18 cellular contexts compared by ENCODE assay signal in the genomic region with DNA sequence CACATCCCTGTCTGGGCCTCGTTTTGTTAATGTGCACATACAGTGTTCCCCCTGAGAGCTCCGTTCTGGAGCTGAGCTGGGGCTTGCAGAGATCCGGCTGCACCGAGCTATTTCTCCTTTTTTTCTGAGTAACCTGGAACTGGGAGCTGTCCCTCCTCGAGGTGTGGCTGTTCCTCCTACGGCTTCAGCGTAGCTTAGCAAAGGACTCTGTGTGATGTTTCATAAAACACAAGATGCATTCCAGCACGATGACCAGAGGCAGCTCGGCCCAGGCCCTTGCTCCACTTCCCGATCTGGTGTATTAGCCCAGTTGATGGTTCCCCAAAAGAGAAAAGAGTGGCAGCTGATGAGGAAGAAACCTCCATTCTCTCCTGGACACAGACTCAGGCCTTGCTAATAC.
A peak's percentile ranks its signal among the peaks of the same experiment; 100 is the strongest.
DNase-seq lines count a peak whose midpoint lies in the region; ATAC-seq and TF ChIP-seq lines count a peak whose summit lies in the region.
"Had no signal": no experiment of that assay in that cellular context is flagged by ENCODE, and none has a peak within 500 bp of the region (broad histone marks: within the 10 kb centered on the region; RNA-seq: fewer than 3 reads in every experiment).

No MANE protein-coding gene starts in this region.

- no peak overlapping the region for H2BK12ac ChIP-seq in H9 (ENCODE audit: insufficient read length, low read depth, low read length)

- ATAC-seq in naive thymus-derived CD4-positive, alpha-beta T cell, result peak; percentile 43

- BruUV-seq in A673 (replicated peaks; lab: Mats Ljungman, UMichigan), result no TSS peak

- H3K36me3 ChIP-seq in BLaER1 treated with 17β-estradiol and CSF1 and Interleukin-3, amounts not matched to agents 10 nM and 100 nM, result peaks cover 0 to 49% (median 18%) of the 10 kb centered on the region in 11 experiments; a peak in 12 of 22 replicates
- H3K36me3 ChIP-seq in naive thymus-derived CD4-positive, alpha-beta T cell (ENCODE audit: control insufficient read depth in 2 of 3, insufficient read depth in 3 of 3, low read length in 3 of 3), result peaks cover 0 to 31% (median 0%) of the 10 kb centered on the region in 3 experiments
- H3K36me3 ChIP-seq in endodermal cell (ENCODE audit: control insufficient read depth, insufficient read depth, low read length), result no peaks in the 10 kb centered on the region
- no peaks in the 10 kb centered on the region for H3K36me3 ChIP-seq in A673 (ENCODE audit: insufficient read depth, low read length, poor library complexity, severe bottlenecking)
- H3K36me3 ChIP-seq: MG63 had no signal

- CTCF ChIA-PET in naive thymus-derived CD4-positive, alpha-beta T cell (lab: Charles Lee), result no interaction called here
- CTCF ChIA-PET in A673 (lab: Charles Lee), result no interaction called here

- no peaks in the 10 kb centered on the region; the same call in 1 of the 2 replicates for H3K27me3 Mint-ChIP-seq in H9 (ENCODE audit: low read depth)
- H3K27me3 Mint-ChIP-seq in naive thymus-derived CD4-positive, alpha-beta T cell, result no peaks in the 10 kb centered on the region
- H3K27me3 Mint-ChIP-seq in endodermal cell (ENCODE audit: insufficient read depth), result no peaks in the 10 kb centered on the region

- no peak overlapping the region for H2AFZ ChIP-seq in H9 (ENCODE audit: low read length)

- H3K9ac ChIP-seq in BLaER1 treated with 17β-estradiol and CSF1 and Interleukin-3, amounts not matched to agents 10 nM and 100 nM, result peak overlapping the region in 2 of 11 experiments; percentile 28 to 60; a peak in 1 of 22 replicates
- H3K9ac ChIP-seq in H9 (ENCODE audit: extremely low read depth, insufficient read length, low read length), result no peak overlapping the region
- H3K9ac ChIP-seq in endodermal cell (ENCODE audit: extremely low read depth, low read length, poor library complexity, severe bottlenecking), result no peak overlapping the region

- H3K27ac Mint-ChIP-seq in H9 (peak overlapping the region in 2 of 3 experiments; percentile 62 to 93; a peak in 3 of 7 replicates), endodermal cell (no peak overlapping the region)
- peak overlapping the region in 1 of 9 donors; percentile 32 for H3K27ac Mint-ChIP-seq in naive thymus-derived CD4-positive, alpha-beta T cell
- H3K27ac Mint-ChIP-seq: HFFc6 had no signal

- H3K4me3 ChIP-seq in BLaER1 treated with 17β-estradiol and CSF1 and Interleukin-3, amounts not matched to agents 10 nM and 100 nM, result no peak overlapping the region
- H3K4me3 ChIP-seq in naive thymus-derived CD4-positive, alpha-beta T cell (ENCODE audit: low read length), result no peak overlapping the region
- no peak overlapping the region for H3K4me3 ChIP-seq in endodermal cell (ENCODE audit: low read length)
- H3K4me3 ChIP-seq in A673 (ENCODE audit: low read depth, low read length, poor library complexity, severe bottlenecking), result no peak overlapping the region
- H3K4me3 ChIP-seq: MG63, Peyer's patch had no signal

- H2BK120ac ChIP-seq in H9 (ENCODE audit: low read depth, low read length, poor library complexity, severe bottlenecking), result no peak overlapping the region

- H3K4ac ChIP-seq in H9 (ENCODE audit: low read depth, low read length), result no peak overlapping the region

- H4K8ac ChIP-seq in H9 (replicated peaks; ENCODE audit: insufficient read length, low read depth, low read length), result no peak overlapping the region

- H2AK5ac ChIP-seq in H9 (ENCODE audit: insufficient read length, low read length), result no peak overlapping the region

- no peak overlapping the region for H2BK5ac ChIP-seq in H9 (ENCODE audit: insufficient read length, low read length)

- H2BK20ac ChIP-seq in H9 (ENCODE audit: low read depth, low read length, poor library complexity, severe bottlenecking), result no peak overlapping the region

- H3K27ac ChIP-seq in BLaER1 treated with 17β-estradiol and CSF1 and Interleukin-3, amounts not matched to agents 10 nM and 100 nM, result peak overlapping the region in 3 of 11 experiments; percentile 13 to 57 (median 45); a peak in 1 of 22 replicates
- H3K27ac ChIP-seq in H9 (ENCODE audit: insufficient read length, low read depth, low read length) (no peak overlapping the region), caudate nucleus (ENCODE audit: low read depth, low read length) (peak overlapping the region; percentile 93), endodermal cell (ENCODE audit: low read depth, low read length) (no peak overlapping the region), A673 (ENCODE audit: low read depth, low read length, poor library complexity, severe bottlenecking) (no peak overlapping the region)
- H3K27ac ChIP-seq in naive thymus-derived CD4-positive, alpha-beta T cell (ENCODE audit: low read depth, low read length), result no peak overlapping the region
- H3K27ac ChIP-seq: Peyer's patch had no signal

- no peak overlapping the region for H3K18ac ChIP-seq in H9 (ENCODE audit: insufficient read length, low read depth, low read length)

- H4K20me1 ChIP-seq in BLaER1 treated with 17β-estradiol and CSF1 and Interleukin-3, amounts not matched to agents 10 nM and 100 nM, result peaks cover 1 to 96% (median 35%) of the 10 kb centered on the region in 11 experiments; a peak in 19 of 22 replicates
- H4K20me1 ChIP-seq in H9 (ENCODE audit: control insufficient read depth, insufficient read depth, insufficient read length), result no peaks in the 10 kb centered on the region

- H3K4me1 Mint-ChIP-seq in H9 (peaks cover 0 to 3% of the 10 kb centered on the region in 2 experiments; a peak in 1 of 4 replicates), endodermal cell (peaks cover 8% of the 10 kb centered on the region)
- H3K4me1 Mint-ChIP-seq in naive thymus-derived CD4-positive, alpha-beta T cell, result peaks cover 5 to 21% (median 15%) of the 10 kb centered on the region in 7 donors

- H2BK15ac ChIP-seq in H9 (ENCODE audit: low read depth, low read length), result no peak overlapping the region

- no peaks in the 10 kb centered on the region for H3K9me3 Mint-ChIP-seq in H9
- H3K9me3 Mint-ChIP-seq in naive thymus-derived CD4-positive, alpha-beta T cell, result no peaks in the 10 kb centered on the region
- H3K9me3 Mint-ChIP-seq in endodermal cell, result no peaks in the 10 kb centered on the region
- H3K9me3 Mint-ChIP-seq: HFFc6 had no signal

- no peak overlapping the region for H3K14ac ChIP-seq in H9 (ENCODE audit: insufficient read depth, low read length)

- H3K56ac ChIP-seq in H9 (ENCODE audit: insufficient read length, low read depth, low read length), result no peak overlapping the region

- H3K9me3 ChIP-seq in BLaER1 treated with 17β-estradiol and CSF1 and Interleukin-3, amounts not matched to agents 10 nM and 100 nM (replicated peaks in 1 of 11), result no peaks in the 10 kb centered on the region
- H3K9me3 ChIP-seq in H9 (ENCODE audit: control insufficient read depth, low read depth, low read length), result no peaks in the 10 kb centered on the region
- H3K9me3 ChIP-seq in naive thymus-derived CD4-positive, alpha-beta T cell (ENCODE audit: control insufficient read depth in 2 of 3, low read length in 3 of 3), result no peaks in the 10 kb centered on the region
- H3K9me3 ChIP-seq in endodermal cell (ENCODE audit: control insufficient read depth, low read length), result no peaks in the 10 kb centered on the region
- H3K9me3 ChIP-seq in A673 (ENCODE audit: low read depth, low read length, poor library complexity, severe bottlenecking), result no peaks in the 10 kb centered on the region
- H3K9me3 ChIP-seq: MG63, Peyer's patch had no signal

- DNase-seq in H9, result no peak
- no peak for DNase-seq in caudate nucleus (lab: John Stamatoyannopoulos, UW)
- no peak for DNase-seq in naive thymus-derived CD4-positive, alpha-beta T cell
- DNase-seq in endodermal cell, result no peak
- DNase-seq in dedifferentiated amniotic fluid mesenchymal stem cell (ENCODE audit: extremely low spot score), result no peak
- DNase-seq in A673 (ENCODE audit: low spot score), result no peak
- DNase-seq in activated gamma-delta T cell (lab: John Stamatoyannopoulos, UW), result no peak
- DNase-seq: AML-193, DMS153, EL, HFFc6, MG63, NCI-H1105, NCI-H1694 treated with DMSO at 0.1 percent for 48 hours, NCI-H446, SHP77 had no signal

- peaks cover 62 to 99% (median 97%) of the 10 kb centered on the region in 10 experiments for H3K4me1 ChIP-seq in BLaER1 treated with 17β-estradiol and CSF1 and Interleukin-3, amounts not matched to agents 10 nM and 100 nM
- H3K4me1 ChIP-seq in H9 (ENCODE audit: insufficient read depth, low read length) (no peaks in the 10 kb centered on the region), endodermal cell (ENCODE audit: control insufficient read depth, insufficient read depth, low read length) (no peaks in the 10 kb centered on the region), A673 (ENCODE audit: insufficient read depth, low read length, poor library complexity, severe bottlenecking) (peaks cover 3% of the 10 kb centered on the region)
- H3K4me1 ChIP-seq in naive thymus-derived CD4-positive, alpha-beta T cell (ENCODE audit: control insufficient read depth in 2 of 2, insufficient read depth in 2 of 2, low read length in 2 of 2), result no peaks in the 10 kb centered on the region
- H3K4me1 ChIP-seq: Peyer's patch had no signal

- H4K91ac ChIP-seq in H9 (ENCODE audit: insufficient read length, low read depth, low read length), result no peak overlapping the region

- POLR2A ChIA-PET in naive thymus-derived CD4-positive, alpha-beta T cell (lab: Charles Lee), result no interaction called here
- POLR2A ChIA-PET in A673 (lab: Charles Lee; ENCODE audit: low non-redundant PET), result no interaction called here

- no peak overlapping the region for H3K23ac ChIP-seq in H9 (ENCODE audit: insufficient read length, low read depth, low read length)

- no peaks in the 10 kb centered on the region for H3K23me2 ChIP-seq in H9 (ENCODE audit: insufficient read length, low read depth, low read length, poor library complexity, severe bottlenecking)

- H3K4me2 ChIP-seq in BLaER1 treated with 17β-estradiol and CSF1 and Interleukin-3, amounts not matched to agents 10 nM and 100 nM, result peak overlapping the region; percentile 5 to 98 (median 60); a peak in 14 of 22 replicates
- no peak overlapping the region for H3K4me2 ChIP-seq in H9 (ENCODE audit: insufficient read depth, insufficient read length, low read length)

- H3K36me3 Mint-ChIP-seq in H9 (ENCODE audit: insufficient read depth in 1 of 3, low read depth in 3 of 3), result peaks cover 0 to 2% (median 0%) of the 10 kb centered on the region in 3 experiments; a peak in 2 of 7 replicates
- H3K36me3 Mint-ChIP-seq in naive thymus-derived CD4-positive, alpha-beta T cell, result peaks cover 0 to 33% (median 4%) of the 10 kb centered on the region in 5 donors
- no peaks in the 10 kb centered on the region for H3K36me3 Mint-ChIP-seq in endodermal cell (ENCODE audit: low read depth)

- peaks cover 0 to 12% (median 0%) of the 10 kb centered on the region in 11 experiments; a peak in 4 of 22 replicates for H3K27me3 ChIP-seq in BLaER1 treated with 17β-estradiol and CSF1 and Interleukin-3, amounts not matched to agents 10 nM and 100 nM
- H3K27me3 ChIP-seq in H9 (ENCODE audit: insufficient read depth, low read length) (no peaks in the 10 kb centered on the region), endodermal cell (ENCODE audit: control insufficient read depth, insufficient read depth, low read length, poor library complexity, severe bottlenecking) (no peaks in the 10 kb centered on the region), A673 (replicated peaks; ENCODE audit: insufficient read depth, low read depth, low read length, poor library complexity) (no peaks in the 10 kb centered on the region)
- no peaks in the 10 kb centered on the region for H3K27me3 ChIP-seq in naive thymus-derived CD4-positive, alpha-beta T cell (ENCODE audit: control insufficient read depth in 2 of 2, insufficient read depth in 2 of 2, low read length in 2 of 2)
- H3K27me3 ChIP-seq: MG63, Peyer's patch had no signal

- H3K79me2 ChIP-seq in H9 (ENCODE audit: insufficient read depth, low read length), result no peaks in the 10 kb centered on the region

- no peak overlapping the region for H3T11ph ChIP-seq in H9 (ENCODE audit: low read length)

- H3K4me3 Mint-ChIP-seq in H9 (no peak overlapping the region), endodermal cell (no peak overlapping the region)
- H3K4me3 Mint-ChIP-seq in naive thymus-derived CD4-positive, alpha-beta T cell, result no peak overlapping the region
- H3K4me3 Mint-ChIP-seq: HFFc6 had no signal

- no CpG with 5 or more reads among the region's 10 CpGs for WGBS in H9 (ENCODE audit: extremely low coverage, insufficient read length, low lambda C conversion rate)
- WGBS in endodermal cell (ENCODE audit: insufficient coverage in 1 of 2, insufficient read length in 1 of 2), 2 experiments, result 83 to 89% methylated on average over 10 of the region's 10 CpGs

- no peak overlapping the region for H4K5ac ChIP-seq in H9 (ENCODE audit: insufficient read length, low read depth, low read length)

- intact Hi-C loops in naive thymus-derived CD4-positive, alpha-beta T cell (cut with micrococcal nuclease), result no loop called here
- intact Hi-C loops in A673 (cut with micrococcal nuclease; ENCODE audit: unreplicated experiment), result no loop called here

- no peak for TF ChIP-seq CTCF in H9 (conservative IDR thresholded peaks at IDR 0.05)
- TF ChIP-seq CTCF in endodermal cell (conservative IDR thresholded peaks at IDR 0.05), result no peak
- TF ChIP-seq CTCF in A673 (conservative IDR thresholded peaks at IDR 0.05; ENCODE audit: low read depth, low read length), result no peak

- no peaks in the 10 kb centered on the region for H3K79me1 ChIP-seq in H9 (ENCODE audit: insufficient read depth, low read depth, low read length, poor library complexity, severe bottlenecking)
